8 cellular contexts compared by ENCODE assay signal in genomic region chr1:202811296-202812175, GRCh38. TPM values are rescaled to one million over a fixed set of nuclear protein-coding genes. Genes with fewer than 3 reads are reported as not detected.
DNase-seq lines count a peak whose midpoint lies in the region; ATAC-seq, FAIRE-seq and TF ChIP-seq lines count a peak whose summit lies in the region.

No MANE protein-coding gene starts in this region.

- TF ChIP-seq CTCF in astrocyte (IDR thresholded peaks at IDR 0.05; ENCODE audit: insufficient read depth, low read depth, low read length): no peak

- H3K27me3 Mint-ChIP-seq in astrocyte (ENCODE audit: low read depth, unreplicated experiment): peaks cover under 1% of the 10 kb centered on the region

- peak overlapping the region; percentile 61 to 89 (median 83); a peak in 21 of 22 replicates for H3K27ac ChIP-seq in BLaER1 treated with 17β-estradiol and CSF1 and Interleukin-3, amounts not matched to agents 10 nM and 100 nM
- H3K27ac ChIP-seq in astrocyte (ENCODE audit: low read depth, low read length) (peak overlapping the region; percentile 90), iPS-20b (ENCODE audit: low read length) (no peak overlapping the region)

- peak overlapping the region; percentile 60 to 93 (median 78) for H3K4me3 ChIP-seq in BLaER1 treated with 17β-estradiol and CSF1 and Interleukin-3, amounts not matched to agents 10 nM and 100 nM
- H3K4me3 ChIP-seq in astrocyte (ENCODE audit: insufficient read depth, low read depth, low read length) (peak overlapping the region; percentile 96), iPS-20b (ENCODE audit: low read length) (peak overlapping the region; percentile 86)

- peaks cover 28 to 37% (median 34%) of the 10 kb centered on the region in 10 experiments for H3K4me1 ChIP-seq in BLaER1 treated with 17β-estradiol and CSF1 and Interleukin-3, amounts not matched to agents 10 nM and 100 nM
- peaks cover 17% of the 10 kb centered on the region for H3K4me1 ChIP-seq in astrocyte (ENCODE audit: insufficient read depth, low read length)
- H3K4me1 ChIP-seq in iPS-20b (ENCODE audit: insufficient read depth, low read length): peaks cover 15% of the 10 kb centered on the region

- H3K4me1 Mint-ChIP-seq in astrocyte (ENCODE audit: low read depth, unreplicated experiment): peaks cover 12% of the 10 kb centered on the region

- peak overlapping the region; percentile 81 for H2AFZ ChIP-seq in astrocyte (ENCODE audit: low read depth, low read length)

- peak overlapping the region; percentile 90 for H3K4me3 Mint-ChIP-seq in astrocyte (ENCODE audit: unreplicated experiment)

- peak overlapping the region; percentile 78 to 89 (median 86) for H3K9ac ChIP-seq in BLaER1 treated with 17β-estradiol and CSF1 and Interleukin-3, amounts not matched to agents 10 nM and 100 nM
- H3K9ac ChIP-seq in astrocyte (ENCODE audit: low read length) (peak overlapping the region; percentile 96), iPS-20b (ENCODE audit: low read depth, low read length) (peak overlapping the region; percentile 83; the same call in 1 of the 2 replicates)

- H3K79me2 ChIP-seq in astrocyte (ENCODE audit: insufficient read depth, low read length): peaks cover 29% of the 10 kb centered on the region

- peaks cover 0 to 13% (median 3%) of the 10 kb centered on the region in 11 experiments; a peak in 9 of 22 replicates for H4K20me1 ChIP-seq in BLaER1 treated with 17β-estradiol and CSF1 and Interleukin-3, amounts not matched to agents 10 nM and 100 nM
- peaks cover 6% of the 10 kb centered on the region for H4K20me1 ChIP-seq in astrocyte (ENCODE audit: insufficient read depth, low read length)

- no peaks in the 10 kb centered on the region for H3K36me3 Mint-ChIP-seq in astrocyte (ENCODE audit: low read depth, unreplicated experiment)

- no peaks in the 10 kb centered on the region for H3K9me3 Mint-ChIP-seq in astrocyte (ENCODE audit: unreplicated experiment)

- H3K36me3 ChIP-seq in BLaER1 treated with 17β-estradiol and CSF1 and Interleukin-3, amounts not matched to agents 10 nM and 100 nM: no peaks in the 10 kb centered on the region
- H3K36me3 ChIP-seq in astrocyte (ENCODE audit: insufficient read depth, low read length) (no peaks in the 10 kb centered on the region), iPS-20b (ENCODE audit: insufficient read depth, low read depth, low read length) (no peaks in the 10 kb centered on the region)

- ATAC-seq in GM19455 (IDR thresholded peaks at IDR 0.05; ENCODE audit: unreplicated experiment): peak; percentile 15

- H3K9me3 ChIP-seq in BLaER1 treated with 17β-estradiol and CSF1 and Interleukin-3, amounts not matched to agents 10 nM and 100 nM (replicated peaks in 1 of 11): no peaks in the 10 kb centered on the region
- H3K9me3 ChIP-seq in astrocyte (ENCODE audit: insufficient read depth, low read depth, low read length): no peaks in the 10 kb centered on the region
- H3K9me3 ChIP-seq in iPS-20b (ENCODE audit: insufficient read depth, low read depth, low read length): no peaks in the 10 kb centered on the region

- H3K27me3 ChIP-seq in BLaER1 treated with 17β-estradiol and CSF1 and Interleukin-3, amounts not matched to agents 10 nM and 100 nM: no peaks in the 10 kb centered on the region
- H3K27me3 ChIP-seq in astrocyte (ENCODE audit: insufficient read depth, low read length) (no peaks in the 10 kb centered on the region), iPS-20b (ENCODE audit: insufficient read depth, low read length) (peaks cover 32% of the 10 kb centered on the region)

- H3K4me2 ChIP-seq in BLaER1 treated with 17β-estradiol and CSF1 and Interleukin-3, amounts not matched to agents 10 nM and 100 nM: peak overlapping the region; percentile 93 to 100 (median 97)
- H3K4me2 ChIP-seq in astrocyte (ENCODE audit: low read length): peak overlapping the region; percentile 100

- DNase-seq in NCI-H69 (lab: John Stamatoyannopoulos, UW) (peak; percentile 46), astrocyte (ENCODE audit: low read depth) (no peak), GM19240 (ENCODE audit: insufficient read length, low spot score) (no peak), NCI-H446 treated with DMSO at 0.1 percent for 48 hours (lab: John Stamatoyannopoulos, UW) (no peak)
- peak; percentile 39 for DNase-seq in stimulated activated CD4-positive, alpha-beta T cell treated with anti-CD3 and anti-CD28 coated beads, Interleukin-1b, Interleukin-23, amount 100 ng/mL, for 48 hours

- H3K27ac Mint-ChIP-seq in astrocyte (ENCODE audit: unreplicated experiment): peak overlapping the region; percentile 96

- no peak for FAIRE-seq in astrocyte (lab: Jason Lieb, UNC)

RNA-seq across cellular contexts. Expression of gene PCAT6, which starts 0.8 kb away (rescaled TPM):
- total RNA-seq in astrocyte: 5.4 and 5.7 TPM in 2 replicates

RNA-seq across cellular contexts. Expression of gene KDM5B, which starts 3.3 kb away (rescaled TPM):
- 173 and 182 TPM in 2 replicates for total RNA-seq in astrocyte

Comparison
In these comparisons a context has a peak if more than half of its experiments do, and no peak if none do; other contexts are left out.
1. DNase-seq: peak in NCI-H69 (single experiment) and stimulated activated CD4-positive, alpha-beta T cell treated with anti-CD3 and anti-CD28 coated beads, Interleukin-1b, Interleukin-23, amount 100 ng/mL, for 48 hours (single experiment); none in astrocyte (single experiment), GM19240 (single experiment) and NCI-H446 treated with DMSO at 0.1 percent for 48 hours (single experiment).
2. Peak in every context shown above with its lines, with median percentiles within 50 percentile points of each other: H3K4me3 ChIP-seq and H3K9ac ChIP-seq.